Comparison of ENCODE assay signal across 12 cellular contexts in the genomic region with DNA sequence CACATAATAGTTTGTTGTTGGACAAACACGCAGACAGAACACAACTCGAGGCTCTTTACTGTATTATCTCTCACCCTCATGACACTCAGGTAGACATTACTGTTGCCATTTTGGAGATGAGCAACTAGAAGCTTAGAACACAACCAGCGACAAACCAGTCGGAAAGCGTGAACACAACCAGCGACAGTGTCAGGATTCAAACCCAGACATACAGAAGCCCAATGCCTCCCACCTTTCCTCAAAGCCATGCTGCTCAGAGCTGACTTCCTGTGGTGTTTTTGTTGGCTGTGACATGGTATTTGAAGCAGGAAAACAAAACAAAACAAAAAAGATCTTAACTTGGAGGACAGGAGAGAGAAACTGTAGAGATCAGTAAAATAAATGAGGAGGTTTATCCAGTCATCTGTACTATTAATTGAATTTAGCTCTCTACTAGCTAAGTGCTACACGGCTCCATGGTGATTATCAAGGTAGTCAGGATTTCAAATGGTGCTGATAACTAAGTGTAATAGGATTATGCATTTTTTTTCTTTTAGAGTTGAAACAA.
DNase-seq lines count a peak whose midpoint lies in the region; ATAC-seq, FAIRE-seq and TF ChIP-seq lines count a peak whose summit lies in the region.
"Had no signal": no experiment of that assay in that cellular context is flagged by ENCODE, and none has a peak within 500 bp of the region (broad histone marks: within the 10 kb centered on the region; RNA-seq: fewer than 3 reads in every experiment).

No MANE protein-coding gene starts in this region.

- no peak overlapping the region for H2AFZ ChIP-seq in fibroblast of lung (ENCODE audit: low read length)

- peak; percentile 62 for FAIRE-seq in GM12891 (lab: Jason Lieb, UNC)

- TF ChIP-seq POLR2A in GM12891 (IDR thresholded peaks at IDR 0.05; ENCODE audit: low read depth, low read length): no peak

- no peaks in the 10 kb centered on the region for H3K27me3 ChIP-seq in fibroblast of lung (ENCODE audit: control insufficient read depth, insufficient read depth, low read length)
- no peaks in the 10 kb centered on the region for H3K27me3 ChIP-seq in lower lobe of right lung (ENCODE audit: low read depth)

- H3K79me2 ChIP-seq in fibroblast of lung (ENCODE audit: control insufficient read depth, insufficient read depth, low read length): peaks cover 73% of the 10 kb centered on the region

- peaks cover 3% of the 10 kb centered on the region for H3K27me3 Mint-ChIP-seq in progenitor cell of endocrine pancreas

- H3K4me1 ChIP-seq in fibroblast of lung (ENCODE audit: control insufficient read depth, extremely low read depth, insufficient read depth, low read length): peaks cover 24% of the 10 kb centered on the region
- peaks cover 63% of the 10 kb centered on the region for H3K4me1 ChIP-seq in lower lobe of right lung

- no peaks in the 10 kb centered on the region for H3K36me3 Mint-ChIP-seq in progenitor cell of endocrine pancreas (ENCODE audit: insufficient read depth)
- H3K36me3 Mint-ChIP-seq: natural killer cell had no signal

- no peak overlapping the region for H3K4me3 Mint-ChIP-seq in progenitor cell of endocrine pancreas (ENCODE audit: low read depth)
- H3K4me3 Mint-ChIP-seq: natural killer cell had no signal

- H3K27ac ChIP-seq in SK-N-MC (peak overlapping the region; percentile 92), fibroblast of lung (ENCODE audit: insufficient read depth, low read length) (peak overlapping the region; percentile 81), lower lobe of right lung (no peak overlapping the region)

- H3K9me3 ChIP-seq in SK-N-MC (ENCODE audit: low read depth, low read length) (no peaks in the 10 kb centered on the region), fibroblast of lung (ENCODE audit: control insufficient read depth, insufficient read depth, low read depth, low read length) (no peaks in the 10 kb centered on the region), lower lobe of right lung (no peaks in the 10 kb centered on the region)

- no peak overlapping the region for H3K4me2 ChIP-seq in fibroblast of lung (ENCODE audit: extremely low read depth, insufficient read depth, low read length)

- H4K20me1 ChIP-seq in fibroblast of lung (ENCODE audit: control insufficient read depth, extremely low read depth, insufficient read depth, low read length): no peaks in the 10 kb centered on the region

- H3K4me3 ChIP-seq in SK-N-MC: peak overlapping the region; percentile 10
- H3K4me3 ChIP-seq in fibroblast of lung (replicated peaks in 1 of 4; ENCODE audit: control extremely low read depth in 1 of 4, insufficient read depth in 1 of 4, low read depth in 3 of 4, low read length in 4 of 4): no peak overlapping the region
- no peak overlapping the region for H3K4me3 ChIP-seq in lower lobe of right lung

- peak overlapping the region; percentile 11 for H3K27ac Mint-ChIP-seq in progenitor cell of endocrine pancreas
- H3K27ac Mint-ChIP-seq: natural killer cell had no signal

- H3K4me1 Mint-ChIP-seq in progenitor cell of endocrine pancreas (ENCODE audit: low read depth): peaks cover 31% of the 10 kb centered on the region
- H3K4me1 Mint-ChIP-seq: natural killer cell had no signal

- H3K9ac ChIP-seq in SK-N-MC (ENCODE audit: insufficient read length) (no peak overlapping the region), fibroblast of lung (ENCODE audit: insufficient read depth, low read length) (no peak overlapping the region)

- ATAC-seq in lower lobe of right lung: no peak
- ATAC-seq in HG03139 (IDR thresholded peaks at IDR 0.05; ENCODE audit: unreplicated experiment): no peak
- ATAC-seq: natural killer cell had no signal

- no peaks in the 10 kb centered on the region for H3K9me3 Mint-ChIP-seq in progenitor cell of endocrine pancreas (ENCODE audit: low read depth)
- H3K9me3 Mint-ChIP-seq: natural killer cell had no signal

- DNase-seq in GM12891 (ENCODE audit: insufficient read length, low spot score) (no peak), SK-N-MC (ENCODE audit: low read depth, low spot score) (no peak), fibroblast of lung (ENCODE audit: low read depth in 2 of 2) (peak in 1 of 2 donors; percentile 82), progenitor cell of endocrine pancreas (ENCODE audit: low spot score, unreplicated experiment) (no peak), lower lobe of right lung (no peak), GM03348 (ENCODE audit: low spot score) (no peak)
- DNase-seq in activated CD8-positive, alpha-beta memory T cell treated with anti-CD3 and anti-CD28 coated beads, Interleukin-2, amount 50 U/mL, for 4 hours: no peak
- DNase-seq: amniotic stem cell; MM.1S; natural killer cell; stimulated activated CD4-positive, alpha-beta T cell treated with anti-CD3 and anti-CD28 coated beads, Interleukin-15, amount 100 ng/mL, for 24 hours had no signal

- intact Hi-C loops in lower lobe of right lung (cut with DNase I): no loop called here

- H3K36me3 ChIP-seq in SK-N-MC (ENCODE audit: insufficient read depth, low read length) (no peaks in the 10 kb centered on the region), fibroblast of lung (ENCODE audit: control insufficient read depth, insufficient read depth, low read length) (no peaks in the 10 kb centered on the region), lower lobe of right lung (no peaks in the 10 kb centered on the region)

- TF ChIP-seq CTCF in fibroblast of lung (conservative IDR thresholded peaks at IDR 0.05 in 1 of 2, IDR thresholded peaks at IDR 0.05 in 1 of 2; ENCODE audit: low read depth in 1 of 2, low read length in 2 of 2): no peak
- TF ChIP-seq CTCF in progenitor cell of endocrine pancreas (IDR thresholded peaks at IDR 0.05; ENCODE audit: unreplicated experiment): no peak
- TF ChIP-seq CTCF in lower lobe of right lung (IDR thresholded peaks at IDR 0.05): no peak

TF ChIP-seq in GM12891, 5 proteins besides CTCF, POLR2A, EP300 and RAD21:
- TF ChIP-seq SPI1 (IDR thresholded peaks at IDR 0.05; ENCODE audit: low read depth, low read length) (no peak), PAX5 (IDR thresholded peaks at IDR 0.05; ENCODE audit: insufficient read depth, low read length, severe bottlenecking) (no peak), TAF1 (IDR thresholded peaks at IDR 0.05; ENCODE audit: low read depth, low read length) (no peak), POU2F2 (IDR thresholded peaks at IDR 0.05; ENCODE audit: low read depth, low read length) (no peak), POLR2AphosphoS5 (IDR thresholded peaks at IDR 0.05; ENCODE audit: low read depth, low read length) (no peak)
